In the genomic region with DNA sequence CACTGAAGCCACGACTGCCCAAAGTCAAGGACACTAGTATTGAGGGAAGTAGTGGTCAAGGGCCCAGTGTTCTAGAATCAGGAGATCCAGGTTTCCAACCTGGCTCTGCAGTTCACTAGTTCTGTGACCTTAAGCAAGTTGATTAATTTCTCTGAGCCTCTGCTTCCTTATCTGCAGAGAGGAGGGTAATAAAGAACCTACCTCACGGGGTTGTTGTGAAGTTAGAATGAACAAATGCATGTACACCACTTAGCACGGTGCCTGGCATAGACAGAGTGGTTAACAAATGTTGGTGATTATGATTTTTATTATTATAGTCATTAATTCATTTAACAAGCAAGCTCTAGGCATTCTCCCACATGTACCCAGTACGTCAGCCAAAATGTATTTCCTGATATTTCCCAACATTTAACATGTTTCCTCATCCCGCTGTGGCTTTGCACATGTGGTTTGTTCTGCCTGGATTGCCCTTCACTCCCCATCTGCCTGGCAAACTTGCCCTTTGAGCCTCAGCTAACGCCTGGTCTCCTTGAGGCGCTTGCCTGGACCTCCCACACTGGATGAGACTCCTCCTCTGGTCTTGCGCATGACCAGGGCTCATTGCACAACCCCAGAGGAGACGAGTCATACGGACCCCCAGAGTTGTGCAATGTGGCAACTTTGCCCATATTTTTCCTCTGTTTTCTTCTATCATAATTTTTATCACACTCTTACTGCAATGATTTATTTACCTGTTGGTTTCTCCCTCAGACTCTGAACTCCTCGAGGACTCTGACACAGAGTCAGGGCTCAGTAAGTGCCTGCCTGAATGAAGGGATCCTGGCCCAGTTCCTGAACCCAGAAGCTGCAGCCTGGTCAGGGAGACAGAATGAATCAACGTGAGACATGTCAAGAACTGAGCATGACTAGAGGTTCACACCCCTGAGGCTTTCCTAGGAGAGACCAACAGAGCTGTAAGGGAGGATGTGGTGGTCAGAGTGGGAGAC, we compare ENCODE assay signal across 11 cellular contexts. TPM values are rescaled to one million over a fixed set of nuclear protein-coding genes. Genes with fewer than 3 reads are reported as not detected.
DNase-seq lines count a peak whose midpoint lies in the region; ATAC-seq and TF ChIP-seq lines count a peak whose summit lies in the region.
"Had no signal": no experiment of that assay in that cellular context is flagged by ENCODE, and none has a peak within 500 bp of the region (broad histone marks: within the 10 kb centered on the region; RNA-seq: fewer than 3 reads in every experiment).

No MANE protein-coding gene starts in this region.

- no peaks in the 10 kb centered on the region for H3K27me3 ChIP-seq in sigmoid colon

- no peak overlapping the region for H3K4me3 ChIP-seq in sigmoid colon

- H3K27me3 Mint-ChIP-seq in activated CD4-positive, alpha-beta memory T cell treated with anti-CD3 and anti-CD28 coated beads for 36 hours: no peaks in the 10 kb centered on the region

- in situ Hi-C loops in SK-MEL-5 (cut with HindIII; ENCODE audit: low pct_unique_long_range_greater_than_20kb, low sequenced_read_pairs): no loop called here
- in situ Hi-C loops in G401 (cut with HindIII; ENCODE audit: low sequenced_read_pairs): no loop called here

- no peaks in the 10 kb centered on the region for H3K36me3 ChIP-seq in sigmoid colon

- no peak for TF ChIP-seq CTCF in sigmoid colon (IDR thresholded peaks at IDR 0.05)

- H3K4me1 ChIP-seq in sigmoid colon: no peaks in the 10 kb centered on the region

- no peak for ATAC-seq in HG03521 (IDR thresholded peaks at IDR 0.05; ENCODE audit: unreplicated experiment)
- no peak for ATAC-seq in HG03342 (IDR thresholded peaks at IDR 0.05; ENCODE audit: unreplicated experiment)

- POLR2A ChIA-PET in activated CD4-positive, alpha-beta memory T cell treated with anti-CD3 and anti-CD28 coated beads for 36 hours (lab: Charles Lee): no interaction called here

- H3K36me3 Mint-ChIP-seq in activated CD4-positive, alpha-beta memory T cell treated with anti-CD3 and anti-CD28 coated beads for 36 hours: no peaks in the 10 kb centered on the region

- H3K4me1 Mint-ChIP-seq in activated CD4-positive, alpha-beta memory T cell treated with anti-CD3 and anti-CD28 coated beads for 36 hours (ENCODE audit: low read depth): no peaks in the 10 kb centered on the region

- H3K4me3 Mint-ChIP-seq in activated CD4-positive, alpha-beta memory T cell treated with anti-CD3 and anti-CD28 coated beads for 36 hours: no peak overlapping the region

- no peaks in the 10 kb centered on the region for H3K9me3 Mint-ChIP-seq in activated CD4-positive, alpha-beta memory T cell treated with anti-CD3 and anti-CD28 coated beads for 36 hours

- no peaks in the 10 kb centered on the region for H3K9me3 ChIP-seq in sigmoid colon

- intact Hi-C loops in head of caudate nucleus (cut with DNase I) (no loop called here), sigmoid colon (cut with DNase I) (no loop called here)
- intact Hi-C loops in activated CD4-positive, alpha-beta memory T cell treated with anti-CD3 and anti-CD28 coated beads for 36 hours (cut with micrococcal nuclease): no loop called here

- peak; percentile 99 for DNase-seq in GM04504 (ENCODE audit: low read depth)
- peak; percentile 52 for DNase-seq in SK-MEL-5 (ENCODE audit: low read depth, low spot score)
- peak in 32 of 42 donors; percentile 15 to 71 (median 43) for DNase-seq in head of caudate nucleus
- DNase-seq in sigmoid colon: peak; percentile 91
- DNase-seq in G401 (ENCODE audit: low spot score): no peak
- DNase-seq in activated CD4-positive, alpha-beta memory T cell treated with anti-CD3 and anti-CD28 coated beads for 36 hours: no peak
- DNase-seq: amniotic stem cell; NCI-H82; stimulated activated CD4-positive, alpha-beta T cell treated with anti-CD3 and anti-CD28 coated beads, Interleukin-12 subunit alpha, Interleukin-12 subunit beta, amount 100 ng/mL, for 4 hours had no signal

- H3K27ac Mint-ChIP-seq in activated CD4-positive, alpha-beta memory T cell treated with anti-CD3 and anti-CD28 coated beads for 36 hours: no peak overlapping the region

- no peak for TF ChIP-seq POLR2A in sigmoid colon (IDR thresholded peaks at IDR 0.05)

- TF ChIP-seq EP300 in sigmoid colon (IDR thresholded peaks at IDR 0.05): no peak

- CTCF ChIA-PET in activated CD4-positive, alpha-beta memory T cell treated with anti-CD3 and anti-CD28 coated beads for 36 hours (lab: Charles Lee): interaction anchor here (0.7 to 1.5 kb wide), 3 partner anchors 8 to 32 kb away, joined by 3 to 6 read pairs (median 5); no protein-coding TSS in a partner anchor

- peak overlapping the region; percentile 42 to 55 (median 50) for H3K27ac ChIP-seq in sigmoid colon

- WGBS in sigmoid colon, 2 donors: 14 to 57% methylated on average over 12 of the region's 12 CpGs

RNA-seq across cellular contexts. Expression of gene MFSD2A, which starts 20.7 kb away (rescaled TPM):
- total RNA-seq in SK-MEL-5 (2014; rRNA removed; shearing (Covaris generic)): 3.1 and 3.9 TPM in 2 replicates
- 4.1 and 4.4 TPM in 2 replicates for polyA plus RNA-seq in SK-MEL-5 (2015; cell fraction: cytosol; rRNA removed)
- polyA plus RNA-seq in SK-MEL-5 (2015; cell fraction: nucleus; rRNA removed): 3.3 and 9.4 TPM in 2 replicates
- 1 to 10 TPM; 1.3 to 8.1 (median 6.2) TPM for total RNA-seq in sigmoid colon
- 10 to 100 TPM in 1 of 3 donors, 1 to 10 TPM in 2; 2.1 to 26.5 (median 4.2) TPM for polyA plus RNA-seq in sigmoid colon
- total RNA-seq in G401 (2014; rRNA removed; shearing (Covaris generic)): 4.3 and 7.9 TPM in 2 replicates
- 1 to 10 TPM; 6.0 to 7.5 TPM for total RNA-seq in activated CD4-positive, alpha-beta memory T cell treated with anti-CD3 and anti-CD28 coated beads for 36 hours

RNA-seq across cellular contexts. Expression of gene MYCL, which starts 32.5 kb away (rescaled TPM):
- 4.1 and 5.1 TPM in 2 replicates for total RNA-seq in SK-MEL-5 (2014; rRNA removed; shearing (Covaris generic))
- polyA plus RNA-seq in SK-MEL-5 (2015; cell fraction: cytosol; rRNA removed): 6.8 and 8.9 TPM in 2 replicates
- 3.3 and 4.0 TPM in 2 replicates for polyA plus RNA-seq in SK-MEL-5 (2015; cell fraction: nucleus; rRNA removed)
- 1 to 10 TPM in 2 of 4 donors, under 1 TPM in 2; 0.14 to 1.7 (median 0.78) TPM for total RNA-seq in sigmoid colon
- 1 to 10 TPM; 5.8 to 8.2 (median 7.2) TPM for polyA plus RNA-seq in sigmoid colon
- total RNA-seq in G401 (2014; rRNA removed; shearing (Covaris generic)): 8.2 and 11.3 TPM in 2 replicates
- total RNA-seq in activated CD4-positive, alpha-beta memory T cell treated with anti-CD3 and anti-CD28 coated beads for 36 hours: under 1 TPM in 1 of 2 experiments, not detected in 1; 0.07 TPM

RNA-seq across cellular contexts. Expression of gene TRIT1, which starts 50.9 kb away (rescaled TPM):
- 41.7 and 43.9 TPM in 2 replicates for total RNA-seq in SK-MEL-5 (2014; rRNA removed; shearing (Covaris generic))
- polyA plus RNA-seq in SK-MEL-5 (2015; cell fraction: cytosol; rRNA removed): 15.6 and 16.0 TPM in 2 replicates
- 57.3 and 69.9 TPM in 2 replicates for polyA plus RNA-seq in SK-MEL-5 (2015; cell fraction: nucleus; rRNA removed)
- total RNA-seq in sigmoid colon: 10 to 100 TPM; 12.5 to 24.6 (median 18.4) TPM
- polyA plus RNA-seq in sigmoid colon: 10 to 100 TPM in 1 of 3 donors, 1 to 10 TPM in 2; 7.2 to 12.6 (median 7.2) TPM
- total RNA-seq in G401 (2014; rRNA removed; shearing (Covaris generic)): 71.8 and 83.3 TPM in 2 replicates
- total RNA-seq in activated CD4-positive, alpha-beta memory T cell treated with anti-CD3 and anti-CD28 coated beads for 36 hours: 10 to 100 TPM; 21.0 to 21.9 TPM

Comparison
In these comparisons a context has a peak if more than half of its experiments do, and no peak if none do; other contexts are left out.
1. DNase-seq: peak in GM04504 (single experiment), SK-MEL-5 (single experiment), head of caudate nucleus (32 of 42) and sigmoid colon (single experiment); none in G401 (single experiment) and activated CD4-positive, alpha-beta memory T cell treated with anti-CD3 and anti-CD28 coated beads for 36 hours (single experiment).